Comparison of ENCODE assay signal across 1 cellular context in genomic region chr4:13539721-13540445, GRCh38.
TF ChIP-seq lines count a peak whose summit lies in the region.

No MANE protein-coding gene starts in this region.

TF ChIP-seq in HepG2, 621 proteins besides CTCF, POLR2A, EP300 and RAD21:
- TF ChIP-seq ZNF629 (CRISPR knock-in tag; conservative IDR thresholded peaks at IDR 0.05) (peak; percentile 23; the same call in 1 of the 2 replicates), JUN (CRISPR knock-in tag; IDR thresholded peaks at IDR 0.05) (no peak), CBX2 (IDR thresholded peaks at IDR 0.05; ENCODE audit: low read depth, low read length) (peak; percentile 75; the same call in 1 of the 2 replicates), CBX2 (CRISPR knock-in tag; IDR thresholded peaks at IDR 0.05; ENCODE audit: low read depth) (no peak), ZNF839 (CRISPR knock-in tag; IDR thresholded peaks at IDR 0.05; ENCODE audit: borderline replicate concordance) (no peak), ZNF652 (CRISPR knock-in tag; IDR thresholded peaks at IDR 0.05; ENCODE audit: borderline replicate concordance, low read depth) (peak; percentile 59; the same call in 1 of the 2 replicates)
TF ChIP-seq in HepG2: peak in this region for 3.
